7 cellular contexts compared by ENCODE assay signal in genomic region chr10:74244807-74245206, GRCh38.
"Had no signal": no experiment of that assay in that cellular context is flagged by ENCODE, and none has a peak within 500 bp of the region (broad histone marks: within the 10 kb centered on the region; RNA-seq: fewer than 3 reads in every experiment).

No MANE protein-coding gene starts in this region.

- DNase-seq: H7 had no signal

- ATAC-seq: GM23338, HCT116, K562 had no signal

- FAIRE-seq: H1, HTR-8/SVneo, K562 had no signal

- H3K27ac ChIP-seq: KMS-11 had no signal
